Comparison of ENCODE assay signal across 13 cellular contexts in genomic region chr3:130854208-130854864, GRCh38. TPM values are rescaled to one million over a fixed set of nuclear protein-coding genes. Genes with fewer than 3 reads are reported as not detected.
A peak's percentile ranks its signal among the peaks of the same experiment; 100 is the strongest.
DNase-seq lines count a peak whose midpoint lies in the region; ATAC-seq lines count a peak whose summit lies in the region.
"Had no signal": no experiment of that assay in that cellular context is flagged by ENCODE, and none has a peak within 500 bp of the region (broad histone marks: within the 10 kb centered on the region; RNA-seq: fewer than 3 reads in every experiment).

No MANE protein-coding gene starts in this region.

- H3K9me3 Mint-ChIP-seq in activated CD8-positive, alpha-beta memory T cell treated with anti-CD3 and anti-CD28 coated beads, Interleukin-2, amount 10 ng/mL, durations not matched to agents 7 days and 5 days (ENCODE audit: low read depth): no peaks in the 10 kb centered on the region
- H3K9me3 Mint-ChIP-seq: stimulated activated naive B cell treated with anti-CD40 and anti-IgM and Interleukin-4, amounts not matched to agents 10 μg/mL and 1 μg/mL and 100 μg/mL, for 72 hours had no signal

- CTCF ChIA-PET in activated CD8-positive, alpha-beta memory T cell treated with anti-CD3 and anti-CD28 coated beads, Interleukin-2, amount 10 ng/mL, durations not matched to agents 7 days and 5 days (lab: Charles Lee): no interaction called here

- H3K4me3 Mint-ChIP-seq in activated CD8-positive, alpha-beta memory T cell treated with anti-CD3 and anti-CD28 coated beads, Interleukin-2, amount 10 ng/mL, durations not matched to agents 7 days and 5 days: no peak overlapping the region
- H3K4me3 Mint-ChIP-seq: stimulated activated naive B cell treated with anti-CD40 and anti-IgM and Interleukin-4, amounts not matched to agents 10 μg/mL and 1 μg/mL and 100 μg/mL, for 72 hours had no signal

- peaks cover 51% of the 10 kb centered on the region for H3K27me3 Mint-ChIP-seq in activated CD8-positive, alpha-beta memory T cell treated with anti-CD3 and anti-CD28 coated beads, Interleukin-2, amount 10 ng/mL, durations not matched to agents 7 days and 5 days

- H3K4me3 ChIP-seq in GM08714 (ENCODE audit: low read length): peak overlapping the region; percentile 91

- H3K27ac Mint-ChIP-seq in activated CD8-positive, alpha-beta memory T cell treated with anti-CD3 and anti-CD28 coated beads, Interleukin-2, amount 10 ng/mL, durations not matched to agents 7 days and 5 days: no peak overlapping the region
- H3K27ac Mint-ChIP-seq: stimulated activated naive B cell treated with anti-CD40 and anti-IgM and Interleukin-4, amounts not matched to agents 10 μg/mL and 1 μg/mL and 100 μg/mL, for 72 hours had no signal

- DNase-seq in NCI-H526 treated with DMSO at 0.1 percent for 48 hours (lab: John Stamatoyannopoulos, UW) (no peak), NCI-H524 treated with DMSO at 0.1 percent for 48 hours (lab: John Stamatoyannopoulos, UW) (no peak), putamen (ENCODE audit: low spot score) (no peak)
- no peak for DNase-seq in activated CD8-positive, alpha-beta memory T cell treated with anti-CD3 and anti-CD28 coated beads, Interleukin-2, amount 10 ng/mL, durations not matched to agents 7 days and 5 days
- DNase-seq: ACHN; DMS53; effector CD4-positive, alpha-beta T cell; stimulated activated CD4-positive, alpha-beta T cell treated with anti-CD3 and anti-CD28 coated beads, Interleukin-15, amount 100 ng/mL, for 24 hours; stimulated activated naive B cell treated with anti-CD40 and anti-IgM and Interleukin-4, amounts not matched to agents 10 μg/mL and 1 μg/mL and 100 μg/mL, for 72 hours had no signal

- ATAC-seq in GM19324 (IDR thresholded peaks at IDR 0.05; ENCODE audit: low FRiP score, unreplicated experiment): peak; percentile 57
- peak; percentile 52 for ATAC-seq in HG02571 (IDR thresholded peaks at IDR 0.05; ENCODE audit: unreplicated experiment)
- ATAC-seq in HG03354 (IDR thresholded peaks at IDR 0.05; ENCODE audit: poor library complexity, severe bottlenecking, unreplicated experiment): peak; percentile 53
- no peak for ATAC-seq in activated CD8-positive, alpha-beta memory T cell treated with anti-CD3 and anti-CD28 coated beads, Interleukin-2, amount 10 ng/mL, durations not matched to agents 7 days and 5 days
- ATAC-seq: stimulated activated naive B cell treated with anti-CD40 and anti-IgM and Interleukin-4, amounts not matched to agents 10 μg/mL and 1 μg/mL and 100 μg/mL, for 72 hours had no signal

- H3K4me1 Mint-ChIP-seq in activated CD8-positive, alpha-beta memory T cell treated with anti-CD3 and anti-CD28 coated beads, Interleukin-2, amount 10 ng/mL, durations not matched to agents 7 days and 5 days: peaks cover 27% of the 10 kb centered on the region

- H3K36me3 Mint-ChIP-seq in activated CD8-positive, alpha-beta memory T cell treated with anti-CD3 and anti-CD28 coated beads, Interleukin-2, amount 10 ng/mL, durations not matched to agents 7 days and 5 days: peaks cover 6% of the 10 kb centered on the region
- H3K36me3 Mint-ChIP-seq: stimulated activated naive B cell treated with anti-CD40 and anti-IgM and Interleukin-4, amounts not matched to agents 10 μg/mL and 1 μg/mL and 100 μg/mL, for 72 hours had no signal

RNA-seq across cellular contexts. Expression of gene ATP2C1, which starts 39.5 kb away (rescaled TPM):
- total RNA-seq in activated CD8-positive, alpha-beta memory T cell treated with anti-CD3 and anti-CD28 coated beads, Interleukin-2, amount 10 ng/mL, durations not matched to agents 7 days and 5 days: 10 to 100 TPM; 64.0 to 65.7 TPM
